In the genomic region with DNA sequence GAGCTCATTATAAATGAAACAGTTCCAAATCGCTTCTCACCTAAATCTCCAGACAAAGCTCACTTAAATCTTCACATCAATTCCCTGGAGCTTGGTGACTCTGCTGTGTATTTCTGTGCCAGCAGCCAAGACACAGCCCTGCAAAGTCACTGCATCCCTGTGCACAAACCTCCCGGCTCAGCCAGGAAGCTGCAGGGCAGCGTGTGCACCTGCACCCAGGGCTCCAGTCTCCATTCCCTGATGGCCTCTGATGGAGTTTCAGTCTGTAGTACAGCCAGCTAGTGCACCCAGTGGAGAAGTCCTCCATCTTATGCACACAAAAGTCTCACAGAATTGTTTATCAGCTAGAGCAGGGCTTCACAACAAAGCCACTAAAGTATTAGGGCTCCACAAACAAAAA, we compare ENCODE assay signal across 18 cellular contexts. TPM values are rescaled to one million over a fixed set of nuclear protein-coding genes. Genes with fewer than 3 reads are reported as not detected.
DNase-seq lines count a peak whose midpoint lies in the region; ATAC-seq and TF ChIP-seq lines count a peak whose summit lies in the region.
"Had no signal": no experiment of that assay in that cellular context is flagged by ENCODE, and none has a peak within 500 bp of the region (broad histone marks: within the 10 kb centered on the region; RNA-seq: fewer than 3 reads in every experiment).

No MANE protein-coding gene starts in this region.

- H4K20me1 ChIP-seq in MM.1S (ENCODE audit: insufficient read depth, low read length) = no peaks in the 10 kb centered on the region

- no peak overlapping the region for H3K4me2 ChIP-seq in MM.1S (ENCODE audit: low read depth, low read length)

- H3F3A ChIP-seq in MM.1S (ENCODE audit: insufficient read depth, low read length) = 0 out of 2 replicates have a peak, but pooled peaks cover 4% of the 10 kb centered on the region

- no peak for DNase-seq in activated T-cell treated with anti-CD3 and anti-CD28 coated beads, Interleukin-2, amount 50 U/mL, for 4 hours
- DNase-seq in activated T-cell treated with anti-CD3 and anti-CD28 coated beads, Interleukin-2, amount 50 U/mL, for 48 hours = no peak
- DNase-seq in MM.1S (peak; percentile 58), NCI-H446 (lab: John Stamatoyannopoulos, UW) (no peak), NCI-H69 (lab: John Stamatoyannopoulos, UW) (no peak)
- no peak for DNase-seq in central memory CD8-positive, alpha-beta T cell (ENCODE audit: low spot score in 2 of 2)
- DNase-seq in activated CD4-positive, alpha-beta T cell treated with anti-CD3 and anti-CD28 coated beads for 4 hours = no peak
- DNase-seq: H9, Kasumi-1, NCI-H1417 treated with DMSO at 0.1 percent for 48 hours, NCI-H2081 treated with DMSO at 0.1 percent for 48 hours, NCI-H524 treated with DMSO at 0.1 percent for 48 hours, PC-3 had no signal

- H3K9ac ChIP-seq in MM.1S (ENCODE audit: low read length) = no peak overlapping the region

- peaks cover 19% of the 10 kb centered on the region for H3K27me3 Mint-ChIP-seq in activated T-cell treated with anti-CD3 and anti-CD28 coated beads, Interleukin-2, amount 50 U/mL, for 4 hours (ENCODE audit: low read depth)
- peaks cover 43% of the 10 kb centered on the region for H3K27me3 Mint-ChIP-seq in central memory CD8-positive, alpha-beta T cell

- no peaks in the 10 kb centered on the region for H3K36me3 Mint-ChIP-seq in activated T-cell treated with anti-CD3 and anti-CD28 coated beads, Interleukin-2, amount 50 U/mL, for 4 hours (ENCODE audit: insufficient read depth)
- H3K36me3 Mint-ChIP-seq in central memory CD8-positive, alpha-beta T cell (ENCODE audit: insufficient read depth) = peaks cover 6% of the 10 kb centered on the region

- H3K27ac Mint-ChIP-seq in central memory CD8-positive, alpha-beta T cell (ENCODE audit: low read depth) = no peak overlapping the region

- H3K36me3 ChIP-seq in MM.1S (replicated peaks; ENCODE audit: insufficient read depth, low read length) = no peaks in the 10 kb centered on the region
- H3K36me3 ChIP-seq in thymus (ENCODE audit: control insufficient read depth, insufficient read depth) = no peaks in the 10 kb centered on the region

- no peak overlapping the region for H2AFZ ChIP-seq in MM.1S (ENCODE audit: low read length)

- H3K27ac ChIP-seq in MM.1S (ENCODE audit: low read length) (no peak overlapping the region), thymus (ENCODE audit: low read depth) (no peak overlapping the region)
- H3K27ac ChIP-seq: C4-2B had no signal

- H3K4me1 ChIP-seq in MM.1S (ENCODE audit: low read length) = peaks cover 11% of the 10 kb centered on the region
- H3K4me1 ChIP-seq in thymus (ENCODE audit: control insufficient read depth, insufficient read depth, low read length) = peaks cover 16% of the 10 kb centered on the region

- ATAC-seq in activated T-cell treated with anti-CD3 and anti-CD28 coated beads, Interleukin-2, amount 50 U/mL, for 4 hours = no peak
- no peak for ATAC-seq in central memory CD8-positive, alpha-beta T cell (replicated peaks; ENCODE audit: extremely low read depth, poor library complexity, severe bottlenecking)
- ATAC-seq: GM12878, PC-3 had no signal

- WGBS in thymus = 37% methylated on average over 3 of the region's 3 CpGs

- H3K27me3 ChIP-seq in MM.1S (replicated peaks; ENCODE audit: insufficient read depth, low read length) (no peaks in the 10 kb centered on the region), thymus (ENCODE audit: control insufficient read depth, insufficient read depth) (no peaks in the 10 kb centered on the region)

- H3K79me2 ChIP-seq in MM.1S (ENCODE audit: low read length) = no peaks in the 10 kb centered on the region

- no peak overlapping the region for H3K4me3 ChIP-seq in MM.1S (ENCODE audit: low read length)
- peak overlapping the region; percentile 21 for H3K4me3 ChIP-seq in thymus (ENCODE audit: low read length)
- H3K4me3 ChIP-seq: GM12878 had no signal

- H3K4me3 Mint-ChIP-seq in activated T-cell treated with anti-CD3 and anti-CD28 coated beads, Interleukin-2, amount 50 U/mL, for 4 hours = peak overlapping the region; percentile 8
- peak overlapping the region; percentile 18 for H3K4me3 Mint-ChIP-seq in central memory CD8-positive, alpha-beta T cell
- H3K4me3 Mint-ChIP-seq: H9 had no signal

- H3K9me3 Mint-ChIP-seq in activated T-cell treated with anti-CD3 and anti-CD28 coated beads, Interleukin-2, amount 50 U/mL, for 4 hours = no peaks in the 10 kb centered on the region
- no peaks in the 10 kb centered on the region for H3K9me3 Mint-ChIP-seq in central memory CD8-positive, alpha-beta T cell
- H3K9me3 Mint-ChIP-seq: H9 had no signal

- no peak for TF ChIP-seq CTCF in MM.1S (IDR thresholded peaks at IDR 0.05; ENCODE audit: low read length)

- H3K4me1 Mint-ChIP-seq in activated T-cell treated with anti-CD3 and anti-CD28 coated beads, Interleukin-2, amount 50 U/mL, for 4 hours (ENCODE audit: low read depth) = peaks cover 9% of the 10 kb centered on the region
- peaks cover 22% of the 10 kb centered on the region for H3K4me1 Mint-ChIP-seq in central memory CD8-positive, alpha-beta T cell

- no peaks in the 10 kb centered on the region for H3K9me3 ChIP-seq in MM.1S (replicated peaks; ENCODE audit: insufficient read depth, low read length)
- H3K9me3 ChIP-seq in thymus (ENCODE audit: control insufficient read depth) = no peaks in the 10 kb centered on the region

- H3K9me2 ChIP-seq in MM.1S (replicated peaks; ENCODE audit: insufficient read depth, low read length) = no peaks in the 10 kb centered on the region

RNA-seq across cellular contexts. Expression of gene PRSS58, which starts 51.1 kb away (rescaled TPM):
- total RNA-seq in activated T-cell treated with anti-CD3 and anti-CD28 coated beads, Interleukin-2, amount 50 U/mL, for 4 hours = not detected
- 0.98 TPM for polyA plus RNA-seq in thymus
- total RNA-seq: A172, G401, GM12878, H9, PC-3 had no signal
- polyA plus RNA-seq: GM12878 had no signal
